Comparison of ENCODE assay signal across 20 cellular contexts in genomic region chr20:59931511-59932312, GRCh38. TPM values are rescaled to one million over a fixed set of nuclear protein-coding genes. Genes with fewer than 3 reads are reported as not detected.
A peak's percentile ranks its signal among the peaks of the same experiment; 100 is the strongest.
DNase-seq lines count a peak whose midpoint lies in the region; ATAC-seq, FAIRE-seq and TF ChIP-seq lines count a peak whose summit lies in the region.
"Had no signal": no experiment of that assay in that cellular context is flagged by ENCODE, and none has a peak within 500 bp of the region (broad histone marks: within the 10 kb centered on the region; RNA-seq: fewer than 3 reads in every experiment).

No MANE protein-coding gene starts in this region.

- no peak overlapping the region for H2AFZ ChIP-seq in astrocyte (ENCODE audit: low read depth, low read length)

- CTCF ChIA-PET in activated CD8-positive, alpha-beta memory T cell treated with anti-CD3 and anti-CD28 coated beads, Interleukin-2, amount 10 ng/mL, durations not matched to agents 7 days and 5 days (lab: Charles Lee), result interaction anchor here (2.2 kb wide), 1 partner anchor 9 kb away, joined by 12 read pairs; the partner anchor contains the start of genes FAM217B and PPP1R3D

- H3K4me2 ChIP-seq in astrocyte (ENCODE audit: low read length), result no peak overlapping the region
- H3K4me2 ChIP-seq: A549 had no signal

- no peaks in the 10 kb centered on the region for H3K36me3 ChIP-seq in astrocyte (ENCODE audit: insufficient read depth, low read length)
- H3K36me3 ChIP-seq: gastroesophageal sphincter, pancreas, suprapubic skin had no signal

- H3K9me3 ChIP-seq in astrocyte (ENCODE audit: insufficient read depth, low read depth, low read length), result no peaks in the 10 kb centered on the region
- H3K9me3 ChIP-seq: gastroesophageal sphincter, pancreas, suprapubic skin had no signal

- H4K20me1 ChIP-seq in astrocyte (ENCODE audit: insufficient read depth, low read length), result no peaks in the 10 kb centered on the region

- no peak overlapping the region for H3K27ac ChIP-seq in astrocyte (ENCODE audit: low read depth, low read length)
- H3K27ac ChIP-seq: A549, gastroesophageal sphincter, suprapubic skin had no signal

- TF ChIP-seq CTCF in astrocyte (IDR thresholded peaks at IDR 0.05; ENCODE audit: insufficient read depth, low read depth, low read length) (no peak), neural crest cell (conservative IDR thresholded peaks at IDR 0.05) (no peak)

- peaks cover 33% of the 10 kb centered on the region for H3K4me1 Mint-ChIP-seq in activated CD8-positive, alpha-beta memory T cell treated with anti-CD3 and anti-CD28 coated beads, Interleukin-2, amount 10 ng/mL, durations not matched to agents 7 days and 5 days
- H3K4me1 Mint-ChIP-seq in astrocyte (ENCODE audit: low read depth, unreplicated experiment) (no peaks in the 10 kb centered on the region), neural crest cell (peaks cover 20% of the 10 kb centered on the region)

- DNase-seq in activated CD8-positive, alpha-beta memory T cell treated with anti-CD3 and anti-CD28 coated beads, Interleukin-2, amount 10 ng/mL, durations not matched to agents 7 days and 5 days, result no peak
- DNase-seq in activated CD8-positive, alpha-beta memory T cell treated with anti-CD3 and anti-CD28 coated beads, Interleukin-2, amount 50 U/mL, for 4 hours, result no peak
- DNase-seq in Jurkat, Clone E6-1 (ENCODE audit: low read depth, low spot score), result no peak
- DNase-seq in astrocyte (ENCODE audit: low read depth) (no peak), neural crest cell (ENCODE audit: low read depth, low spot score) (no peak), NCI-H69 (lab: John Stamatoyannopoulos, UW) (no peak)
- DNase-seq: amygdala, Kasumi-1, mesenchymal stem cell, NCI-H1417, NCI-H226, SHP77 treated with DMSO at 0.1 percent for 48 hours had no signal

- ATAC-seq in activated CD8-positive, alpha-beta memory T cell treated with anti-CD3 and anti-CD28 coated beads, Interleukin-2, amount 10 ng/mL, durations not matched to agents 7 days and 5 days, result no peak
- no peak for ATAC-seq in HG02763 (IDR thresholded peaks at IDR 0.05; ENCODE audit: unreplicated experiment)
- no peak for ATAC-seq in GM18870 (IDR thresholded peaks at IDR 0.05; ENCODE audit: unreplicated experiment)
- ATAC-seq: A549, gastroesophageal sphincter, pancreas had no signal

- peak overlapping the region; percentile 70 for H3K27ac Mint-ChIP-seq in activated CD8-positive, alpha-beta memory T cell treated with anti-CD3 and anti-CD28 coated beads, Interleukin-2, amount 10 ng/mL, durations not matched to agents 7 days and 5 days
- H3K27ac Mint-ChIP-seq in astrocyte (ENCODE audit: unreplicated experiment) (no peak overlapping the region), neural crest cell (ENCODE audit: unreplicated experiment) (peak overlapping the region; percentile 9)

- H3K79me2 ChIP-seq in astrocyte (ENCODE audit: insufficient read depth, low read length), result no peaks in the 10 kb centered on the region

- no peaks in the 10 kb centered on the region for H3K9me3 Mint-ChIP-seq in activated CD8-positive, alpha-beta memory T cell treated with anti-CD3 and anti-CD28 coated beads, Interleukin-2, amount 10 ng/mL, durations not matched to agents 7 days and 5 days (ENCODE audit: low read depth)
- no peaks in the 10 kb centered on the region for H3K9me3 Mint-ChIP-seq in astrocyte (ENCODE audit: unreplicated experiment)
- H3K9me3 Mint-ChIP-seq in neural crest cell, result no peaks in the 10 kb centered on the region

- FAIRE-seq in astrocyte (lab: Jason Lieb, UNC), result no peak
- FAIRE-seq: A549, colon, GM12891, pancreas had no signal

- H3K4me3 Mint-ChIP-seq in activated CD8-positive, alpha-beta memory T cell treated with anti-CD3 and anti-CD28 coated beads, Interleukin-2, amount 10 ng/mL, durations not matched to agents 7 days and 5 days, result peak overlapping the region; percentile 68
- H3K4me3 Mint-ChIP-seq in astrocyte (ENCODE audit: unreplicated experiment) (peak overlapping the region; percentile 70), neural crest cell (peak overlapping the region; percentile 76)

- H3K4me1 ChIP-seq in astrocyte (ENCODE audit: insufficient read depth, low read length), result peaks cover 3% of the 10 kb centered on the region

- no peak overlapping the region for H3K9ac ChIP-seq in astrocyte (ENCODE audit: low read length)

- peaks cover 3% of the 10 kb centered on the region for H3K36me3 Mint-ChIP-seq in activated CD8-positive, alpha-beta memory T cell treated with anti-CD3 and anti-CD28 coated beads, Interleukin-2, amount 10 ng/mL, durations not matched to agents 7 days and 5 days
- H3K36me3 Mint-ChIP-seq in astrocyte (ENCODE audit: low read depth, unreplicated experiment) (no peaks in the 10 kb centered on the region), neural crest cell (ENCODE audit: low read depth) (no peaks in the 10 kb centered on the region)

- peak overlapping the region; percentile 56 for H3K4me3 ChIP-seq in Jurkat, Clone E6-1 (ENCODE audit: low read length)
- H3K4me3 ChIP-seq in astrocyte (ENCODE audit: insufficient read depth, low read depth, low read length), result no peak overlapping the region
- H3K4me3 ChIP-seq: A549, gastroesophageal sphincter, pancreas, suprapubic skin had no signal

- H3K27me3 Mint-ChIP-seq in activated CD8-positive, alpha-beta memory T cell treated with anti-CD3 and anti-CD28 coated beads, Interleukin-2, amount 10 ng/mL, durations not matched to agents 7 days and 5 days, result no peaks in the 10 kb centered on the region
- H3K27me3 Mint-ChIP-seq in astrocyte (ENCODE audit: low read depth, unreplicated experiment) (no peaks in the 10 kb centered on the region), neural crest cell (ENCODE audit: low read depth) (peaks cover 4% of the 10 kb centered on the region)

- no peaks in the 10 kb centered on the region for H3K27me3 ChIP-seq in astrocyte (ENCODE audit: insufficient read depth, low read length)
- H3K27me3 ChIP-seq: gastroesophageal sphincter, pancreas, suprapubic skin had no signal

RNA-seq across cellular contexts. Expression of gene SYCP2, which starts 1.7 kb away (rescaled TPM):
- total RNA-seq in activated CD8-positive, alpha-beta memory T cell treated with anti-CD3 and anti-CD28 coated beads, Interleukin-2, amount 10 ng/mL, durations not matched to agents 7 days and 5 days, result 10 to 100 TPM; 13.5 to 25.7 TPM
- polyA plus RNA-seq in Jurkat, Clone E6-1 (2012; ENCODE audit: insufficient read depth, insufficient read length), result 41.4 TPM
- total RNA-seq in astrocyte (0.27 and 0.72 TPM in 2 replicates), neural crest cell (1.9 and 2.3 TPM in 2 replicates)

RNA-seq across cellular contexts. Expression of gene PPP1R3D, which starts 8.4 kb away (rescaled TPM):
- total RNA-seq in activated CD8-positive, alpha-beta memory T cell treated with anti-CD3 and anti-CD28 coated beads, Interleukin-2, amount 10 ng/mL, durations not matched to agents 7 days and 5 days, result 1 to 10 TPM; 8.5 to 8.7 TPM
- polyA plus RNA-seq in Jurkat, Clone E6-1 (2012; ENCODE audit: insufficient read depth, insufficient read length), result 1.6 TPM
- total RNA-seq in astrocyte (5.2 and 5.8 TPM in 2 replicates), neural crest cell (7.0 and 7.9 TPM in 2 replicates)

RNA-seq across cellular contexts. Expression of gene FAM217B, which starts 8.5 kb away (rescaled TPM):
- total RNA-seq in activated CD8-positive, alpha-beta memory T cell treated with anti-CD3 and anti-CD28 coated beads, Interleukin-2, amount 10 ng/mL, durations not matched to agents 7 days and 5 days, result 10 to 100 TPM; 21.9 to 31.2 TPM
- polyA plus RNA-seq in Jurkat, Clone E6-1 (2012; ENCODE audit: insufficient read depth, insufficient read length), result 14.4 TPM
- total RNA-seq in astrocyte, result 20.6 and 23.0 TPM in 2 replicates
- 47.9 and 49.9 TPM in 2 replicates for total RNA-seq in neural crest cell

RNA-seq across cellular contexts. Expression of gene CDH26, which starts 26.5 kb away (rescaled TPM):
- 1 to 10 TPM in 1 of 2 experiments, under 1 TPM in 1; 0.42 to 1.5 TPM for total RNA-seq in activated CD8-positive, alpha-beta memory T cell treated with anti-CD3 and anti-CD28 coated beads, Interleukin-2, amount 10 ng/mL, durations not matched to agents 7 days and 5 days
- 1.2 TPM for polyA plus RNA-seq in Jurkat, Clone E6-1 (2012; ENCODE audit: insufficient read depth, insufficient read length)
- total RNA-seq in astrocyte (0.17 and 0.34 TPM in 2 replicates), neural crest cell (0.86 and 0.89 TPM in 2 replicates)
